28 cellular contexts compared by ENCODE assay signal in genomic region chr12:51753980-51754675, GRCh38.
"Had no signal": no experiment of that assay in that cellular context is flagged by ENCODE, and none has a peak within 500 bp of the region (broad histone marks: within the 10 kb centered on the region; RNA-seq: fewer than 3 reads in every experiment).

No MANE protein-coding gene starts in this region.

- H3K4me1 ChIP-seq: prostate gland, upper lobe of right lung had no signal

- FAIRE-seq: keratinocyte, pancreas, small intestine, urothelium cell line had no signal

- H3K4me3 Mint-ChIP-seq: memory B cell; naive thymus-derived CD8-positive, alpha-beta T cell; nephron; neural crest cell; stimulated activated effector memory CD8-positive, alpha-beta T cell treated with anti-CD3 and anti-CD28 coated beads, Interleukin-12 subunit alpha, Interleukin-12 subunit beta, amount 100 ng/mL, for 72 hours; stimulated activated naive CD8-positive, alpha-beta T cell treated with anti-CD3 and anti-CD28 coated beads, Interleukin-15, Interleukin-2, amounts not matched to agents 100 ng/mL and 50 ng/mL, for 24 hours had no signal

- H3K4me3 ChIP-seq: left ventricle myocardium inferior, lung, pancreas, prostate gland, sigmoid colon, spleen, suprapubic skin, thoracic aorta, tibial artery, upper lobe of right lung had no signal

- DNase-seq: hippocampal formation; kidney glomerular epithelial cell; left cardiac atrium; left ventricle myocardium inferior; naive thymus-derived CD8-positive, alpha-beta T cell; nucleus accumbens; pancreas; posterior cingulate gyrus; retina; right cardiac atrium; sigmoid colon; small intestine; spleen; stimulated activated CD4-positive, alpha-beta T cell treated with anti-CD3 and anti-CD28 coated beads, Interleukin-4, amount 100 ng/mL, for 24 hours; stimulated activated naive CD4-positive, alpha-beta T cell; tibial artery; upper lobe of right lung had no signal

- H3K36me3 ChIP-seq: left ventricle myocardium inferior, pancreas, prostate gland, sigmoid colon, spleen, suprapubic skin, thoracic aorta, tibial artery, upper lobe of right lung had no signal

- H3K9me3 Mint-ChIP-seq: memory B cell; naive thymus-derived CD8-positive, alpha-beta T cell; nephron; neural crest cell; stimulated activated effector memory CD8-positive, alpha-beta T cell treated with anti-CD3 and anti-CD28 coated beads, Interleukin-12 subunit alpha, Interleukin-12 subunit beta, amount 100 ng/mL, for 72 hours; stimulated activated naive CD8-positive, alpha-beta T cell treated with anti-CD3 and anti-CD28 coated beads, Interleukin-15, Interleukin-2, amounts not matched to agents 100 ng/mL and 50 ng/mL, for 24 hours had no signal

- H3K4me1 Mint-ChIP-seq: memory B cell; naive thymus-derived CD8-positive, alpha-beta T cell; neural crest cell; stimulated activated effector memory CD8-positive, alpha-beta T cell treated with anti-CD3 and anti-CD28 coated beads, Interleukin-12 subunit alpha, Interleukin-12 subunit beta, amount 100 ng/mL, for 72 hours had no signal

- ATAC-seq: left cardiac atrium; naive thymus-derived CD8-positive, alpha-beta T cell; pancreas; right cardiac atrium; stimulated activated effector memory CD8-positive, alpha-beta T cell treated with anti-CD3 and anti-CD28 coated beads, Interleukin-12 subunit alpha, Interleukin-12 subunit beta, amount 100 ng/mL, for 72 hours; upper lobe of right lung had no signal

- H3K9me3 ChIP-seq: left ventricle myocardium inferior, pancreas, prostate gland, sigmoid colon, spleen, suprapubic skin, thoracic aorta, tibial artery, upper lobe of right lung had no signal

- H3K27me3 ChIP-seq: pancreas, sigmoid colon, suprapubic skin, upper lobe of right lung had no signal

- H3K27ac ChIP-seq: left ventricle myocardium inferior, pancreas, prostate gland, sigmoid colon, spleen, suprapubic skin, thoracic aorta, tibial artery, upper lobe of right lung had no signal

- H3K27ac Mint-ChIP-seq: memory B cell; naive thymus-derived CD8-positive, alpha-beta T cell; stimulated activated effector memory CD8-positive, alpha-beta T cell treated with anti-CD3 and anti-CD28 coated beads, Interleukin-12 subunit alpha, Interleukin-12 subunit beta, amount 100 ng/mL, for 72 hours; stimulated activated naive CD8-positive, alpha-beta T cell treated with anti-CD3 and anti-CD28 coated beads, Interleukin-15, Interleukin-2, amounts not matched to agents 100 ng/mL and 50 ng/mL, for 24 hours had no signal

- H3K36me3 Mint-ChIP-seq: memory B cell; stimulated activated effector memory CD8-positive, alpha-beta T cell treated with anti-CD3 and anti-CD28 coated beads, Interleukin-12 subunit alpha, Interleukin-12 subunit beta, amount 100 ng/mL, for 72 hours had no signal
